Comparison of ENCODE assay signal across 1 cellular context in genomic region chr3:196931828-196932587, GRCh38.
A peak's percentile ranks its signal among the peaks of the same experiment; 100 is the strongest.
TF ChIP-seq lines count a peak whose summit lies in the region.

No MANE protein-coding gene starts in this region.

TF ChIP-seq in GM12878, 131 proteins besides CTCF, POLR2A, EP300 and RAD21:
- TF ChIP-seq SMARCA5 (IDR thresholded peaks at IDR 0.05) (no peak), PKNOX1 (IDR thresholded peaks at IDR 0.05) (0 out of 2 replicates have a peak, but pooled peaks have one; percentile 15), ZNF687 (IDR thresholded peaks at IDR 0.05) (peak; percentile 56), MEF2B (IDR thresholded peaks at IDR 0.05; ENCODE audit: partially characterized antibody, poor library complexity, severe bottlenecking) (peak; percentile 83), POLR2AphosphoS5 (IDR thresholded peaks at IDR 0.05; ENCODE audit: low read length) (no peak), TCF12 (IDR thresholded peaks at IDR 0.05; ENCODE audit: low read depth, low read length) (peak; percentile 22; the same call in 1 of the 2 replicates), IKZF2 (IDR thresholded peaks at IDR 0.05) (no peak), BHLHE40 (IDR thresholded peaks at IDR 0.05; ENCODE audit: borderline replicate concordance in 1 of 2, low read depth in 2 of 2, low read length in 1 of 2) (peak; percentile 15 to 33; a peak in 1 of 4 replicates), YY1 (IDR thresholded peaks at IDR 0.05; ENCODE audit: low read depth, low read length) (no peak), ZZZ3 (IDR thresholded peaks at IDR 0.05; ENCODE audit: control insufficient read depth, insufficient read length, low read depth) (no peak)
